1 cellular context compared by ENCODE assay signal in the genomic region with DNA sequence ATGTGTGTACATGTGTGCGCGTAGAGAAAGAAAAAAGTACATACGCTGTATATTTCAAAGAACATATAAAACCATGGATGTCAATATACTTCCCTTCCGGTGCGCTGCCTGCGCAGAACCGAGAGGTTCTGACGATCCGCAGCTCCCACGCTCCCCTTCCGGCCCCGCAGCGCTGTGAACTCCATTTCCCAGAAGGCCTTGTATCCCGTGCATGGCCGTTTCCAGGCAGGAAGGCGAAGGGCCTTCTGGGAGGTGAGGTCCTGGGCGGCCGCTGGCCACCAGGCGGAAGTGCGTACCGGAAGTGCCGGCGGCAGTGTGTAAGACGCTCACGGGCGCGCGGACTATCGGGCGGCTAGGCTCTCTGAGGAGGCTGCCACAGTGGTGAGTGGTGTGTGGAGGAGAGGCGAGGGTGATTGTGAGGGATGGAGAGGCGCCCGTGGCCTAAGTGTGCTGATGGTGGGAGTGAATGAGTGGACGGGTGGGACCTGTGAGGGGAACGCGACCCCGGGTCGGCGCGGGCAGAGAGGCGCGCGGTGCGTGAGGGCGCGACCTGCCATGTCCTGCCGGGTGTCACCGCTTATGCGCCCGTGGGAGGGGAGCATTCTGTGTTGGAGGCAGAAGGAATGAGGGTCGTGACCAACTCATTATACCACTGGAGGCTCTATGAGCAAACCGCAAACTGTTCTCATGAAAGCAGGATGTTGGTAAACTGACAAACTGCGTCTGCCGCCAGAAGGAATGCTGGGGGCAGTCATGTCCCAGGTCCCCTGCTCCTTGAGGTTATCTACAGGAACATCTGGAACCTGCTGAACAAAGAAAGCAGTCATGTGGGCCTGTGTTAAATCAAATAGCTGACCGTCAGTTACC.
TF ChIP-seq lines count a peak whose summit lies in the region.

A gene with protein sequence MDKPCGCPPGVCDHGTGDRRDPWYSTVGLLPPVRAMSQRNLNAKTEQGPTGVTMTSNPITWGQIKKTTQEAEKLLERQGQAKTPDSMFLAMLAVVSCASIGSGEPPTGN (plus strand): TSS at position 313 of the 867 bp plus-strand sequence. CDS start 6,792 bp downstream, outside the sequence.

TF ChIP-seq in K562, 482 proteins besides CTCF, POLR2A, EP300 and RAD21 (continued from another document and continues in another):
- TF ChIP-seq, protein P1, sequence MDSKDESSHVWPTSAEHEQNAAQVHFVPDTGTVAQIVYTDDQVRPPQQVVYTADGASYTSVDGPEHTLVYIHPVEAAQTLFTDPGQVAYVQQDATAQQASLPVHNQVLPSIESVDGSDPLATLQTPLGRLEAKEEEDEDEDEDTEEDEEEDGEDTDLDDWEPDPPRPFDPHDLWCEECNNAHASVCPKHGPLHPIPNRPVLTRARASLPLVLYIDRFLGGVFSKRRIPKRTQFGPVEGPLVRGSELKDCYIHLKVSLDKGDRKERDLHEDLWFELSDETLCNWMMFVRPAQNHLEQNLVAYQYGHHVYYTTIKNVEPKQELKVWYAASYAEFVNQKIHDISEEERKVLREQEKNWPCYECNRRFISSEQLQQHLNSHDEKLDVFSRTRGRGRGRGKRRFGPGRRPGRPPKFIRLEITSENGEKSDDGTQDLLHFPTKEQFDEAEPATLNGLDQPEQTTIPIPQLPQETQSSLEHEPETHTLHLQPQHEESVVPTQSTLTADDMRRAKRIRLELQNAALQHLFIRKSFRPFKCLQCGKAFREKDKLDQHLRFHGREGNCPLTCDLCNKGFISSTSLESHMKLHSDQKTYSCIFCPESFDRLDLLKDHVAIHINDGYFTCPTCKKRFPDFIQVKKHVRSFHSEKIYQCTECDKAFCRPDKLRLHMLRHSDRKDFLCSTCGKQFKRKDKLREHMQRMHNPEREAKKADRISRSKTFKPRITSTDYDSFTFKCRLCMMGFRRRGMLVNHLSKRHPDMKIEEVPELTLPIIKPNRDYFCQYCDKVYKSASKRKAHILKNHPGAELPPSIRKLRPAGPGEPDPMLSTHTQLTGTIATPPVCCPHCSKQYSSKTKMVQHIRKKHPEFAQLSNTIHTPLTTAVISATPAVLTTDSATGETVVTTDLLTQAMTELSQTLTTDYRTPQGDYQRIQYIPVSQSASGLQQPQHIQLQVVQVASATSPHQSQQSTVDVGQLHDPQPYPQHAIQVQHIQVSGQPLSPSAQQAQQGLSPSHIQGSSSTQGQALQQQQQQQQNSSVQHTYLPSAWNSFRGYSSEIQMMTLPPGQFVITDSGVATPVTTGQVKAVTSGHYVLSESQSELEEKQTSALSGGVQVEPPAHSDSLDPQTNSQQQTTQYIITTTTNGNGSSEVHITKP (IDR thresholded peaks at IDR 0.05; ENCODE audit: partially characterized antibody): peak; percentile 98
- TF ChIP-seq ZNF165 (CRISPR knock-in tag; IDR thresholded peaks at IDR 0.05; ENCODE audit: borderline replicate concordance) (no peak), DMBX1 (CRISPR knock-in tag; IDR thresholded peaks at IDR 0.05; ENCODE audit: borderline replicate concordance) (no peak), RB1 (IDR thresholded peaks at IDR 0.05; ENCODE audit: low read depth) (peak; percentile 56; the same call in 1 of the 2 replicates), ZNF766 (CRISPR knock-in tag; conservative IDR thresholded peaks at IDR 0.05) (peak; percentile 94), SAFB2 (IDR thresholded peaks at IDR 0.05; ENCODE audit: borderline replicate concordance, low read depth, low read length, severe bottlenecking) (no peak), NFE2 (IDR thresholded peaks at IDR 0.05; ENCODE audit: low read depth) (no peak), SP1 (CRISPR knock-in tag; IDR thresholded peaks at IDR 0.05) (peak; percentile 75), ZNF695 (CRISPR knock-in tag; IDR thresholded peaks at IDR 0.05) (no peak), KLF1 (tag; IDR thresholded peaks at IDR 0.05) (peak; percentile 82; the same call in 1 of the 2 replicates), ZNF263 (CRISPR knock-in tag; IDR thresholded peaks at IDR 0.05; ENCODE audit: borderline replicate concordance) (peak; percentile 65; the same call in 1 of the 2 replicates), ZKSCAN1 (IDR thresholded peaks at IDR 0.05; ENCODE audit: low read depth, low read length) (no peak; the same call in 1 of the 2 replicates), KHSRP (IDR thresholded peaks at IDR 0.05) (no peak), ZNF696 (CRISPR knock-in tag; conservative IDR thresholded peaks at IDR 0.05) (no peak), MAFG (tag; conservative IDR thresholded peaks at IDR 0.05) (no peak), POLR2H (tag; IDR thresholded peaks at IDR 0.05; ENCODE audit: low read depth) (peak; percentile 84), EGR1 (conservative IDR thresholded peaks at IDR 0.05) (peak; percentile 78), CBFB (CRISPR knock-in tag; IDR thresholded peaks at IDR 0.05) (no peak), BRD4 (IDR thresholded peaks at IDR 0.05) (no peak), CAMTA2 (CRISPR knock-in tag; conservative IDR thresholded peaks at IDR 0.05) (no peak), PRPF4 (IDR thresholded peaks at IDR 0.05; ENCODE audit: insufficient read depth, low read depth, low read length, poor library complexity, severe bottlenecking) (no peak), LEF1 (IDR thresholded peaks at IDR 0.05) (peak; percentile 37; the same call in 1 of the 2 replicates), ZNF79 (CRISPR knock-in tag; IDR thresholded peaks at IDR 0.05; ENCODE audit: low read depth) (no peak), NRF1 (conservative IDR thresholded peaks at IDR 0.05 in 1 of 2, IDR thresholded peaks at IDR 0.05 in 1 of 2) (peak; percentile 92 to 94), PHB2 (IDR thresholded peaks at IDR 0.05; ENCODE audit: low read depth) (no peak), EHMT2 (IDR thresholded peaks at IDR 0.05) (no peak), HCFC1 (IDR thresholded peaks at IDR 0.05; ENCODE audit: low read depth, low read length) (peak; percentile 100), TAF7 (tag; IDR thresholded peaks at IDR 0.05) (peak; percentile 98), MBD2 (IDR thresholded peaks at IDR 0.05; ENCODE audit: borderline replicate concordance, low read depth) (peak; percentile 90)
- TF ChIP-seq, protein P2, sequence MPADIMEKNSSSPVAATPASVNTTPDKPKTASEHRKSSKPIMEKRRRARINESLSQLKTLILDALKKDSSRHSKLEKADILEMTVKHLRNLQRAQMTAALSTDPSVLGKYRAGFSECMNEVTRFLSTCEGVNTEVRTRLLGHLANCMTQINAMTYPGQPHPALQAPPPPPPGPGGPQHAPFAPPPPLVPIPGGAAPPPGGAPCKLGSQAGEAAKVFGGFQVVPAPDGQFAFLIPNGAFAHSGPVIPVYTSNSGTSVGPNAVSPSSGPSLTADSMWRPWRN (IDR thresholded peaks at IDR 0.05; ENCODE audit: low read depth): no peak
- TF ChIP-seq, protein P3, sequence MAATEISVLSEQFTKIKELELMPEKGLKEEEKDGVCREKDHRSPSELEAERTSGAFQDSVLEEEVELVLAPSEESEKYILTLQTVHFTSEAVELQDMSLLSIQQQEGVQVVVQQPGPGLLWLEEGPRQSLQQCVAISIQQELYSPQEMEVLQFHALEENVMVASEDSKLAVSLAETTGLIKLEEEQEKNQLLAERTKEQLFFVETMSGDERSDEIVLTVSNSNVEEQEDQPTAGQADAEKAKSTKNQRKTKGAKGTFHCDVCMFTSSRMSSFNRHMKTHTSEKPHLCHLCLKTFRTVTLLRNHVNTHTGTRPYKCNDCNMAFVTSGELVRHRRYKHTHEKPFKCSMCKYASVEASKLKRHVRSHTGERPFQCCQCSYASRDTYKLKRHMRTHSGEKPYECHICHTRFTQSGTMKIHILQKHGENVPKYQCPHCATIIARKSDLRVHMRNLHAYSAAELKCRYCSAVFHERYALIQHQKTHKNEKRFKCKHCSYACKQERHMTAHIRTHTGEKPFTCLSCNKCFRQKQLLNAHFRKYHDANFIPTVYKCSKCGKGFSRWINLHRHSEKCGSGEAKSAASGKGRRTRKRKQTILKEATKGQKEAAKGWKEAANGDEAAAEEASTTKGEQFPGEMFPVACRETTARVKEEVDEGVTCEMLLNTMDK (IDR thresholded peaks at IDR 0.05; ENCODE audit: borderline replicate concordance, insufficient read depth, low read depth, low read length, poor library complexity, severe bottlenecking): no peak
- TF ChIP-seq, protein P4, sequence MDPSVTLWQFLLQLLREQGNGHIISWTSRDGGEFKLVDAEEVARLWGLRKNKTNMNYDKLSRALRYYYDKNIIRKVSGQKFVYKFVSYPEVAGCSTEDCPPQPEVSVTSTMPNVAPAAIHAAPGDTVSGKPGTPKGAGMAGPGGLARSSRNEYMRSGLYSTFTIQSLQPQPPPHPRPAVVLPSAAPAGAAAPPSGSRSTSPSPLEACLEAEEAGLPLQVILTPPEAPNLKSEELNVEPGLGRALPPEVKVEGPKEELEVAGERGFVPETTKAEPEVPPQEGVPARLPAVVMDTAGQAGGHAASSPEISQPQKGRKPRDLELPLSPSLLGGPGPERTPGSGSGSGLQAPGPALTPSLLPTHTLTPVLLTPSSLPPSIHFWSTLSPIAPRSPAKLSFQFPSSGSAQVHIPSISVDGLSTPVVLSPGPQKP (CRISPR knock-in tag; IDR thresholded peaks at IDR 0.05): no peak
- TF ChIP-seq, protein P5, sequence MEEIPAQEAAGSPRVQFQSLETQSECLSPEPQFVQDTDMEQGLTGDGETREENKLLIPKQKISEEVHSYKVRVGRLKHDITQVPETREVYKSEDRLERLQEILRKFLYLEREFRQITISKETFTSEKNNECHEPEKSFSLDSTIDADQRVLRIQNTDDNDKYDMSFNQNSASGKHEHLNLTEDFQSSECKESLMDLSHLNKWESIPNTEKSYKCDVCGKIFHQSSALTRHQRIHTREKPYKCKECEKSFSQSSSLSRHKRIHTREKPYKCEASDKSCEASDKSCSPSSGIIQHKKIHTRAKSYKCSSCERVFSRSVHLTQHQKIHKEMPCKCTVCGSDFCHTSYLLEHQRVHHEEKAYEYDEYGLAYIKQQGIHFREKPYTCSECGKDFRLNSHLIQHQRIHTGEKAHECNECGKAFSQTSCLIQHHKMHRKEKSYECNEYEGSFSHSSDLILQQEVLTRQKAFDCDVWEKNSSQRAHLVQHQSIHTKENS (CRISPR knock-in tag; IDR thresholded peaks at IDR 0.05): no peak
- TF ChIP-seq, protein P6, sequence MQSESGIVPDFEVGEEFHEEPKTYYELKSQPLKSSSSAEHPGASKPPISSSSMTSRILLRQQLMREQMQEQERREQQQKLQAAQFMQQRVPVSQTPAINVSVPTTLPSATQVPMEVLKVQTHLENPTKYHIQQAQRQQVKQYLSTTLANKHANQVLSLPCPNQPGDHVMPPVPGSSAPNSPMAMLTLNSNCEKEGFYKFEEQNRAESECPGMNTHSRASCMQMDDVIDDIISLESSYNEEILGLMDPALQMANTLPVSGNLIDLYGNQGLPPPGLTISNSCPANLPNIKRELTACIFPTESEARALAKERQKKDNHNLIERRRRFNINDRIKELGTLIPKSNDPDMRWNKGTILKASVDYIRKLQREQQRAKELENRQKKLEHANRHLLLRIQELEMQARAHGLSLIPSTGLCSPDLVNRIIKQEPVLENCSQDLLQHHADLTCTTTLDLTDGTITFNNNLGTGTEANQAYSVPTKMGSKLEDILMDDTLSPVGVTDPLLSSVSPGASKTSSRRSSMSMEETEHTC (IDR thresholded peaks at IDR 0.05): no peak
- TF ChIP-seq, protein P7, sequence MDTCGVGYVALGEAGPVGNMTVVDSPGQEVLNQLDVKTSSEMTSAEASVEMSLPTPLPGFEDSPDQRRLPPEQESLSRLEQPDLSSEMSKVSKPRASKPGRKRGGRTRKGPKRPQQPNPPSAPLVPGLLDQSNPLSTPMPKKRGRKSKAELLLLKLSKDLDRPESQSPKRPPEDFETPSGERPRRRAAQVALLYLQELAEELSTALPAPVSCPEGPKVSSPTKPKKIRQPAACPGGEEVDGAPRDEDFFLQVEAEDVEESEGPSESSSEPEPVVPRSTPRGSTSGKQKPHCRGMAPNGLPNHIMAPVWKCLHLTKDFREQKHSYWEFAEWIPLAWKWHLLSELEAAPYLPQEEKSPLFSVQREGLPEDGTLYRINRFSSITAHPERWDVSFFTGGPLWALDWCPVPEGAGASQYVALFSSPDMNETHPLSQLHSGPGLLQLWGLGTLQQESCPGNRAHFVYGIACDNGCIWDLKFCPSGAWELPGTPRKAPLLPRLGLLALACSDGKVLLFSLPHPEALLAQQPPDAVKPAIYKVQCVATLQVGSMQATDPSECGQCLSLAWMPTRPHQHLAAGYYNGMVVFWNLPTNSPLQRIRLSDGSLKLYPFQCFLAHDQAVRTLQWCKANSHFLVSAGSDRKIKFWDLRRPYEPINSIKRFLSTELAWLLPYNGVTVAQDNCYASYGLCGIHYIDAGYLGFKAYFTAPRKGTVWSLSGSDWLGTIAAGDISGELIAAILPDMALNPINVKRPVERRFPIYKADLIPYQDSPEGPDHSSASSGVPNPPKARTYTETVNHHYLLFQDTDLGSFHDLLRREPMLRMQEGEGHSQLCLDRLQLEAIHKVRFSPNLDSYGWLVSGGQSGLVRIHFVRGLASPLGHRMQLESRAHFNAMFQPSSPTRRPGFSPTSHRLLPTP (IDR thresholded peaks at IDR 0.05; ENCODE audit: borderline replicate concordance, extremely low read depth, insufficient read length): no peak
- TF ChIP-seq, protein P8, sequence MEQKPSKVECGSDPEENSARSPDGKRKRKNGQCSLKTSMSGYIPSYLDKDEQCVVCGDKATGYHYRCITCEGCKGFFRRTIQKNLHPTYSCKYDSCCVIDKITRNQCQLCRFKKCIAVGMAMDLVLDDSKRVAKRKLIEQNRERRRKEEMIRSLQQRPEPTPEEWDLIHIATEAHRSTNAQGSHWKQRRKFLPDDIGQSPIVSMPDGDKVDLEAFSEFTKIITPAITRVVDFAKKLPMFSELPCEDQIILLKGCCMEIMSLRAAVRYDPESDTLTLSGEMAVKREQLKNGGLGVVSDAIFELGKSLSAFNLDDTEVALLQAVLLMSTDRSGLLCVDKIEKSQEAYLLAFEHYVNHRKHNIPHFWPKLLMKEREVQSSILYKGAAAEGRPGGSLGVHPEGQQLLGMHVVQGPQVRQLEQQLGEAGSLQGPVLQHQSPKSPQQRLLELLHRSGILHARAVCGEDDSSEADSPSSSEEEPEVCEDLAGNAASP (IDR thresholded peaks at IDR 0.05): no peak
- TF ChIP-seq, protein P9, sequence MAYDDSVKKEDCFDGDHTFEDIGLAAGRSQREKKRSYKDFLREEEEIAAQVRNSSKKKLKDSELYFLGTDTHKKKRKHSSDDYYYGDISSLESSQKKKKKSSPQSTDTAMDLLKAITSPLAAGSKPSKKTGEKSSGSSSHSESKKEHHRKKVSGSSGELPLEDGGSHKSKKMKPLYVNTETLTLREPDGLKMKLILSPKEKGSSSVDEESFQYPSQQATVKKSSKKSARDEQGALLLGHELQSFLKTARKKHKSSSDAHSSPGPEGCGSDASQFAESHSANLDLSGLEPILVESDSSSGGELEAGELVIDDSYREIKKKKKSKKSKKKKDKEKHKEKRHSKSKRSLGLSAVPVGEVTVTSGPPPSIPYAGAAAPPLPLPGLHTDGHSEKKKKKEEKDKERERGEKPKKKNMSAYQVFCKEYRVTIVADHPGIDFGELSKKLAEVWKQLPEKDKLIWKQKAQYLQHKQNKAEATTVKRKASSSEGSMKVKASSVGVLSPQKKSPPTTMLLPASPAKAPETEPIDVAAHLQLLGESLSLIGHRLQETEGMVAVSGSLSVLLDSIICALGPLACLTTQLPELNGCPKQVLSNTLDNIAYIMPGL (CRISPR knock-in tag; IDR thresholded peaks at IDR 0.05): no peak; the same call in 1 of the 2 replicates
